ENCODE assay signal across 17 cellular contexts in genomic region chr1:219580019-219580676, GRCh38. TPM values are rescaled to one million over a fixed set of nuclear protein-coding genes. Genes with fewer than 3 reads are reported as not detected.
DNase-seq lines count a peak whose midpoint lies in the region; ATAC-seq and TF ChIP-seq lines count a peak whose summit lies in the region.
"Had no signal": no experiment of that assay in that cellular context is flagged by ENCODE, and none has a peak within 500 bp of the region (broad histone marks: within the 10 kb centered on the region; RNA-seq: fewer than 3 reads in every experiment).

No MANE protein-coding gene starts in this region.

- H3K4me1 Mint-ChIP-seq in GM23338 (peaks cover 14% of the 10 kb centered on the region), endodermal cell (peaks cover 49% of the 10 kb centered on the region)
- no peaks in the 10 kb centered on the region for H3K4me1 Mint-ChIP-seq in activated CD4-positive, alpha-beta memory T cell treated with anti-CD3 and anti-CD28 coated beads for 36 hours (ENCODE audit: low read depth)

- no peak overlapping the region for H2BK12ac ChIP-seq in neuronal stem cell (ENCODE audit: low read length)

- no peaks in the 10 kb centered on the region for H3K79me1 ChIP-seq in neuronal stem cell (ENCODE audit: low read depth, low read length)

- DNase-seq in GM23338 (ENCODE audit: low spot score): no peak
- peak; percentile 44 for DNase-seq in MG63
- DNase-seq in endodermal cell: no peak
- no peak for DNase-seq in right lobe of liver
- no peak for DNase-seq in cerebellum (ENCODE audit: low spot score)
- no peak for DNase-seq in activated CD4-positive, alpha-beta memory T cell treated with anti-CD3 and anti-CD28 coated beads for 36 hours
- DNase-seq in neuronal stem cell (ENCODE audit: low spot score): no peak
- DNase-seq: ACHN; BE2C; CD8-positive, alpha-beta T cell; DMS79 treated with DMSO at 0.1 percent for 48 hours; NCI-H1436; NCI-H2029 treated with DMSO at 0.1 percent for 48 hours; NCI-H510A treated with DMSO at 0.1 percent for 48 hours; Peyer's patch; SHP77 treated with DMSO at 0.1 percent for 48 hours had no signal

- no peak overlapping the region for H2BK120ac ChIP-seq in neuronal stem cell (ENCODE audit: low read depth, low read length)

- no peaks in the 10 kb centered on the region for H3F3A ChIP-seq in GM23338 (replicated peaks; ENCODE audit: low read depth)

- H3K14ac ChIP-seq in neuronal stem cell (ENCODE audit: low read length): no peak overlapping the region

- H3K27me3 Mint-ChIP-seq in GM23338 (ENCODE audit: insufficient read depth, low read depth, poor library complexity): peaks cover 4% of the 10 kb centered on the region
- H3K27me3 Mint-ChIP-seq in endodermal cell (ENCODE audit: insufficient read depth): no peaks in the 10 kb centered on the region
- H3K27me3 Mint-ChIP-seq in activated CD4-positive, alpha-beta memory T cell treated with anti-CD3 and anti-CD28 coated beads for 36 hours: no peaks in the 10 kb centered on the region

- H3K9me2 ChIP-seq in GM23338 (ENCODE audit: insufficient read depth): no peaks in the 10 kb centered on the region

- no peaks in the 10 kb centered on the region for H4K20me1 ChIP-seq in GM23338 (replicated peaks; ENCODE audit: insufficient read depth)

- H3K27ac ChIP-seq in GM23338 (ENCODE audit: low read depth) (no peak overlapping the region), endodermal cell (ENCODE audit: low read depth, low read length) (no peak overlapping the region), right lobe of liver (no peak overlapping the region), neuronal stem cell (replicated peaks; ENCODE audit: low read length) (no peak overlapping the region)
- H3K27ac ChIP-seq: Peyer's patch had no signal

- H4K8ac ChIP-seq in neuronal stem cell (ENCODE audit: low read depth, low read length): no peak overlapping the region

- H2AK5ac ChIP-seq in neuronal stem cell (ENCODE audit: low read depth, low read length): no peak overlapping the region

- ATAC-seq in GM23338: no peak
- ATAC-seq in right lobe of liver: peak; percentile 31 to 91 (median 76)
- ATAC-seq in GM19467 (IDR thresholded peaks at IDR 0.05; ENCODE audit: unreplicated experiment): no peak
- ATAC-seq: CD8-positive, alpha-beta T cell had no signal

- no peak for TF ChIP-seq CTCF in GM23338 (conservative IDR thresholded peaks at IDR 0.05; ENCODE audit: low read depth in 2 of 2)
- no peak for TF ChIP-seq CTCF in endodermal cell (conservative IDR thresholded peaks at IDR 0.05)
- no peak for TF ChIP-seq CTCF in right lobe of liver (IDR thresholded peaks at IDR 0.05)

- H2BK15ac ChIP-seq in neuronal stem cell (ENCODE audit: low read length): no peak overlapping the region

- H3K4me3 ChIP-seq in GM23338 (no peak overlapping the region), MG63 (no peak overlapping the region), endodermal cell (ENCODE audit: low read length) (no peak overlapping the region), right lobe of liver (no peak overlapping the region), neuronal stem cell (ENCODE audit: low read length in 2 of 2) (no peak overlapping the region)
- H3K4me3 ChIP-seq: Peyer's patch had no signal

- POLR2A ChIA-PET in activated CD4-positive, alpha-beta memory T cell treated with anti-CD3 and anti-CD28 coated beads for 36 hours (lab: Charles Lee): no interaction called here

- WGBS in endodermal cell (ENCODE audit: insufficient coverage in 1 of 2, insufficient read length in 1 of 2), 2 experiments: 88 to 89% methylated on average over 4 of the region's 4 CpGs
- 34% methylated on average over 4 of the region's 4 CpGs for WGBS in right lobe of liver (ENCODE audit: insufficient coverage, low coverage, low lambda C conversion rate, missing lambda C conversion rate)
- no CpG with 5 or more reads among the region's 4 CpGs for WGBS in neuronal stem cell (ENCODE audit: extremely low coverage in 2 of 2, insufficient read length in 2 of 2, insufficient replicate concordance in 1 of 2), 2 donors

- H3K18ac ChIP-seq in neuronal stem cell (ENCODE audit: low read length): no peak overlapping the region

- no peak overlapping the region for H3K4ac ChIP-seq in neuronal stem cell (ENCODE audit: low read length)

- peak overlapping the region; percentile 21; the same call in 1 of the 2 replicates for H3K27ac Mint-ChIP-seq in GM23338
- H3K27ac Mint-ChIP-seq in endodermal cell: peak overlapping the region; percentile 65
- no peak overlapping the region for H3K27ac Mint-ChIP-seq in activated CD4-positive, alpha-beta memory T cell treated with anti-CD3 and anti-CD28 coated beads for 36 hours
- H3K27ac Mint-ChIP-seq: CD8-positive, alpha-beta T cell had no signal

- H3K79me2 ChIP-seq in GM23338 (replicated peaks; ENCODE audit: insufficient read depth): no peaks in the 10 kb centered on the region

- intact Hi-C loops in right lobe of liver (cut with DNase I): no loop called here
- intact Hi-C loops in activated CD4-positive, alpha-beta memory T cell treated with anti-CD3 and anti-CD28 coated beads for 36 hours (cut with micrococcal nuclease): no loop called here

- no peak overlapping the region for H2BK5ac ChIP-seq in neuronal stem cell (ENCODE audit: low read length)

- H3K9me3 Mint-ChIP-seq in GM23338 (no peaks in the 10 kb centered on the region), endodermal cell (peaks cover 5% of the 10 kb centered on the region)
- H3K9me3 Mint-ChIP-seq in activated CD4-positive, alpha-beta memory T cell treated with anti-CD3 and anti-CD28 coated beads for 36 hours: no peaks in the 10 kb centered on the region

- H3K36me3 Mint-ChIP-seq in GM23338 (ENCODE audit: low read depth) (no peaks in the 10 kb centered on the region), endodermal cell (ENCODE audit: low read depth) (peaks cover 2% of the 10 kb centered on the region)
- H3K36me3 Mint-ChIP-seq in activated CD4-positive, alpha-beta memory T cell treated with anti-CD3 and anti-CD28 coated beads for 36 hours: no peaks in the 10 kb centered on the region
- H3K36me3 Mint-ChIP-seq: CD8-positive, alpha-beta T cell had no signal

- H3K4me3 Mint-ChIP-seq in GM23338 (no peak overlapping the region), endodermal cell (no peak overlapping the region)
- no peak overlapping the region for H3K4me3 Mint-ChIP-seq in activated CD4-positive, alpha-beta memory T cell treated with anti-CD3 and anti-CD28 coated beads for 36 hours
- H3K4me3 Mint-ChIP-seq: CD8-positive, alpha-beta T cell had no signal

- H3K36me3 ChIP-seq in GM23338 (ENCODE audit: insufficient read depth): no peaks in the 10 kb centered on the region
- no peaks in the 10 kb centered on the region for H3K36me3 ChIP-seq in MG63
- H3K36me3 ChIP-seq in endodermal cell (ENCODE audit: control insufficient read depth, insufficient read depth, low read length): no peaks in the 10 kb centered on the region
- no peaks in the 10 kb centered on the region for H3K36me3 ChIP-seq in right lobe of liver
- no peaks in the 10 kb centered on the region for H3K36me3 ChIP-seq in neuronal stem cell (replicated peaks in 1 of 2; ENCODE audit: control insufficient read depth in 2 of 2, insufficient read depth in 2 of 2, low read length in 2 of 2)
- H3K36me3 ChIP-seq: BE2C, Peyer's patch had no signal

- H3K9me3 ChIP-seq in MG63: 0 out of 2 replicates have a peak, but pooled peaks cover 2% of the 10 kb centered on the region
- peaks cover 11% of the 10 kb centered on the region for H3K9me3 ChIP-seq in endodermal cell (ENCODE audit: control insufficient read depth, low read length)
- H3K9me3 ChIP-seq in right lobe of liver: no peaks in the 10 kb centered on the region
- peaks cover 0 to 5% of the 10 kb centered on the region in 2 donors for H3K9me3 ChIP-seq in neuronal stem cell (replicated peaks in 1 of 2; ENCODE audit: control insufficient read depth in 2 of 2, insufficient read depth in 1 of 2, low read depth in 1 of 2, low read length in 2 of 2)
- H3K9me3 ChIP-seq: BE2C, Peyer's patch had no signal

- H3K4me2 ChIP-seq in GM23338: no peak overlapping the region
- H3K4me2 ChIP-seq in neuronal stem cell (ENCODE audit: insufficient read depth, low read length, poor library complexity, severe bottlenecking): no peak overlapping the region

- no peaks in the 10 kb centered on the region for H3K27me3 ChIP-seq in GM23338 (ENCODE audit: insufficient read depth)
- peaks cover 3% of the 10 kb centered on the region; the same call in 1 of the 2 replicates for H3K27me3 ChIP-seq in MG63
- no peaks in the 10 kb centered on the region for H3K27me3 ChIP-seq in endodermal cell (ENCODE audit: control insufficient read depth, insufficient read depth, low read length, poor library complexity, severe bottlenecking)
- no peaks in the 10 kb centered on the region for H3K27me3 ChIP-seq in right lobe of liver
- no peaks in the 10 kb centered on the region for H3K27me3 ChIP-seq in neuronal stem cell (ENCODE audit: control insufficient read depth in 3 of 3, insufficient read depth in 3 of 3, low read depth in 1 of 3, low read length in 3 of 3)
- H3K27me3 ChIP-seq: BE2C, Peyer's patch had no signal

- no peak for TF ChIP-seq POLR2A in right lobe of liver (IDR thresholded peaks at IDR 0.05)

- H3K4me1 ChIP-seq in GM23338 (ENCODE audit: insufficient read depth): 0 out of 2 replicates have a peak, but pooled peaks cover 13% of the 10 kb centered on the region
- H3K4me1 ChIP-seq in endodermal cell (ENCODE audit: control insufficient read depth, insufficient read depth, low read length): peaks cover 25% of the 10 kb centered on the region
- H3K4me1 ChIP-seq in right lobe of liver: peaks cover 0 to 10% (median 0%) of the 10 kb centered on the region in 4 donors
- H3K4me1 ChIP-seq in neuronal stem cell (ENCODE audit: control insufficient read depth in 2 of 2, insufficient read depth in 1 of 2, low read depth in 1 of 2, low read length in 2 of 2): peaks cover 0 to 3% of the 10 kb centered on the region in 2 donors
- H3K4me1 ChIP-seq: Peyer's patch had no signal

- H4K91ac ChIP-seq in neuronal stem cell (ENCODE audit: low read depth, low read length, poor library complexity): no peak overlapping the region

- H3K9ac ChIP-seq in endodermal cell (ENCODE audit: extremely low read depth, low read length, poor library complexity, severe bottlenecking): no peak overlapping the region
- H3K9ac ChIP-seq in neuronal stem cell (ENCODE audit: low read depth, low read length, poor library complexity): no peak overlapping the region

- H2AFZ ChIP-seq in GM23338 (peak overlapping the region; percentile 60; the same call in 1 of the 2 replicates), neuronal stem cell (ENCODE audit: low read length) (no peak overlapping the region)

- H3K23ac ChIP-seq in neuronal stem cell (ENCODE audit: low read depth, low read length, poor library complexity): no peak overlapping the region

- CTCF ChIA-PET in activated CD4-positive, alpha-beta memory T cell treated with anti-CD3 and anti-CD28 coated beads for 36 hours (lab: Charles Lee): no interaction called here

RNA-seq across cellular contexts. Expression of gene ZC3H11B, which starts 32.8 kb away (rescaled TPM):
- total RNA-seq in GM23338 (2014; rRNA removed; shearing (Covaris generic)): 0.08 and 0.10 TPM in 2 replicates
- polyA plus RNA-seq in GM23338 (2016; fragmentation: Nextera tagmentation; extraction: Ambion mirVana): not detected in 2 replicates
- total RNA-seq in MG63 (2014; rRNA removed; shearing (Covaris generic); ENCODE audit: low replicate concordance): not detected in 2 replicates
- total RNA-seq in endodermal cell: under 1 TPM in 1 of 2 donors, not detected in 1; 0.22 TPM
- polyA plus RNA-seq in endodermal cell (2013, experiment 1 of 2): 0.25 TPM
- polyA plus RNA-seq in endodermal cell (2013, experiment 2 of 2): not detected
- under 1 TPM in 3 of 6 experiments, not detected in 3; 0.12 to 0.37 (median 0.23) TPM for total RNA-seq in right lobe of liver
- 0.18 TPM for total RNA-seq in cerebellum
- total RNA-seq in activated CD4-positive, alpha-beta memory T cell treated with anti-CD3 and anti-CD28 coated beads for 36 hours: under 1 TPM; 0.17 to 0.19 TPM
- polyA plus RNA-seq in neuronal stem cell (2013, experiment 1 of 2): 0.07 TPM
- polyA plus RNA-seq in neuronal stem cell (2013, experiment 2 of 2): 0.07 TPM

Comparison
In these comparisons a context has a peak if more than half of its experiments do, and no peak if none do; other contexts are left out.
1. ATAC-seq: peak in right lobe of liver (4 of 4); none in GM23338 (single experiment) and GM19467 (single experiment).